In the genomic region with DNA sequence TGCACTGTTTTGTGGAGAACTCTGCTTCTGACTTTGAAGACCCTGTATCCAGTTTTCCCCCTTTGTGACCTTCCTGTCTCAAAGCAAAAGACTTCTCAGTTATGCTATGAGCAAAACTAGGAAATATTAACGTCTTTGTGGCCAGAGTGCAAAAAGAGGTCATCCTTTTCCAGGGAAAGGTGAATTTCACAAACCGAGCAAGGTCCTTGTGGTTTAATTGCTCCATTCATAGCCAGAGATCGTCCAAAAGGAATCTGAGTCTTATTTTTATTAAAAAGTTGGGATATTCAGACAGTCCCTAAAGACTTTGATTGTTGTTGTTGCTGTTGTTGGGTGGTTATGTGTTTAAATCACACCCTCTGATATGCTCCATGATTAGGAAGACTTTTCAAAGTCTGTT, we compare ENCODE assay signal across 15 cellular contexts.
DNase-seq lines count a peak whose midpoint lies in the region; ATAC-seq, FAIRE-seq and TF ChIP-seq lines count a peak whose summit lies in the region.
"Had no signal": no experiment of that assay in that cellular context is flagged by ENCODE, and none has a peak within 500 bp of the region (broad histone marks: within the 10 kb centered on the region; RNA-seq: fewer than 3 reads in every experiment).

No MANE protein-coding gene starts in this region.

- H3K36me3 Mint-ChIP-seq in astrocyte (ENCODE audit: low read depth, unreplicated experiment): no peaks in the 10 kb centered on the region
- 0 out of 2 replicates have a peak, but pooled peaks cover 3% of the 10 kb centered on the region for H3K36me3 Mint-ChIP-seq in HFFc6 (ENCODE audit: low read depth)
- H3K36me3 Mint-ChIP-seq in CD8-positive, alpha-beta memory T cell: no peaks in the 10 kb centered on the region
- H3K36me3 Mint-ChIP-seq: CD4-positive, CD25-positive, alpha-beta regulatory T cell had no signal

- no peak overlapping the region for H2AFZ ChIP-seq in IMR-90 (replicated peaks; ENCODE audit: low read length, poor library complexity)
- H2AFZ ChIP-seq in astrocyte (ENCODE audit: low read depth, low read length): no peak overlapping the region

- DNase-seq in IMR-90: peak; percentile 7
- DNase-seq in astrocyte (ENCODE audit: low read depth): peak; percentile 31
- DNase-seq in glomerular visceral epithelial cell (ENCODE audit: extremely low spot score): peak; percentile 18
- no peak for DNase-seq in sciatic nerve (ENCODE audit: low spot score)
- DNase-seq in HFFc6: no peak
- DNase-seq in amygdala (lab: John Stamatoyannopoulos, UW): no peak
- DNase-seq in CD8-positive, alpha-beta memory T cell: no peak
- DNase-seq: BE2C; C1 segment of cervical spinal cord; Caco-2; CD4-positive, CD25-positive, alpha-beta regulatory T cell; H9 had no signal

- POLR2A ChIA-PET in IMR-90 (lab: Charles Lee; ENCODE audit: unreplicated experiment): no interaction called here
- POLR2A ChIA-PET in CD8-positive, alpha-beta memory T cell (lab: Charles Lee): no interaction called here

- H3K27me3 ChIP-seq in IMR-90 (ENCODE audit: control insufficient read depth, insufficient read depth, low read length) (peaks cover 3% of the 10 kb centered on the region; the same call in 1 of the 2 replicates), astrocyte (ENCODE audit: insufficient read depth, low read length) (no peaks in the 10 kb centered on the region)
- H3K27me3 ChIP-seq in CD8-positive, alpha-beta memory T cell (ENCODE audit: insufficient read depth, low read length, poor library complexity, severe bottlenecking): no peaks in the 10 kb centered on the region
- H3K27me3 ChIP-seq: BE2C had no signal

- dilution Hi-C loops in IMR-90 (cut with HindIII; ENCODE audit: low sequenced_read_pairs, unreplicated experiment): no loop called here

- H3K9me3 Mint-ChIP-seq in astrocyte (ENCODE audit: unreplicated experiment) (no peaks in the 10 kb centered on the region), HFFc6 (no peaks in the 10 kb centered on the region)
- H3K9me3 Mint-ChIP-seq in CD8-positive, alpha-beta memory T cell: peaks cover 0 to 2% (median 0%) of the 10 kb centered on the region in 5 donors
- H3K9me3 Mint-ChIP-seq: H9 had no signal

- no peak for TF ChIP-seq RAD21 in IMR-90 (IDR thresholded peaks at IDR 0.05; ENCODE audit: low read length)

- no CpG with 5 or more reads among the region's 3 CpGs for WGBS in IMR-90 (ENCODE audit: extremely low coverage in 2 of 2, insufficient read length in 1 of 2), 2 experiments

- no peak overlapping the region for H4K91ac ChIP-seq in IMR-90 (ENCODE audit: insufficient read depth, low read depth, low read length)

- H3K23ac ChIP-seq in IMR-90 (ENCODE audit: low read depth, low read length): no peak overlapping the region

- H2BK20ac ChIP-seq in IMR-90 (ENCODE audit: low read depth, low read length): no peak overlapping the region

- in situ Hi-C loops in IMR-90 (cut with MboI; ENCODE audit: low sequenced_read_pairs): no loop called here

- no peak overlapping the region for H2AK5ac ChIP-seq in IMR-90 (ENCODE audit: low read depth, low read length)

- no peak overlapping the region for H2BK120ac ChIP-seq in IMR-90 (ENCODE audit: low read depth, low read length)

- H3K79me2 ChIP-seq in astrocyte (ENCODE audit: insufficient read depth, low read length): no peaks in the 10 kb centered on the region

- no peaks in the 10 kb centered on the region; the same call in 1 of the 2 replicates for H3K4me1 ChIP-seq in IMR-90 (ENCODE audit: control insufficient read depth, insufficient read depth, low read length)
- no peaks in the 10 kb centered on the region for H3K4me1 ChIP-seq in astrocyte (ENCODE audit: insufficient read depth, low read length)
- H3K4me1 ChIP-seq in CD8-positive, alpha-beta memory T cell (ENCODE audit: insufficient read depth, low read length): no peaks in the 10 kb centered on the region
- H3K4me1 ChIP-seq: Caco-2 had no signal

- intact Hi-C loops in IMR-90 (cut with micrococcal nuclease): no loop called here
- intact Hi-C loops in sciatic nerve (cut with DNase I): no loop called here

- no peak overlapping the region for H2BK15ac ChIP-seq in IMR-90 (ENCODE audit: low read depth, low read length)

- H3K9ac ChIP-seq in IMR-90 (ENCODE audit: low read depth, low read length) (no peak overlapping the region), astrocyte (ENCODE audit: low read length) (no peak overlapping the region)

- H3K18ac ChIP-seq in IMR-90 (ENCODE audit: low read depth, low read length): no peak overlapping the region

- H3K27me3 Mint-ChIP-seq in astrocyte (ENCODE audit: low read depth, unreplicated experiment) (no peaks in the 10 kb centered on the region), HFFc6 (ENCODE audit: insufficient read depth) (peaks cover 7% of the 10 kb centered on the region; the same call in 1 of the 2 replicates)
- peaks cover 0 to 7% of the 10 kb centered on the region in 2 donors for H3K27me3 Mint-ChIP-seq in CD8-positive, alpha-beta memory T cell
- H3K27me3 Mint-ChIP-seq: CD4-positive, CD25-positive, alpha-beta regulatory T cell had no signal

- H4K20me1 ChIP-seq in IMR-90 (ENCODE audit: insufficient read depth, low read length) (no peaks in the 10 kb centered on the region), astrocyte (ENCODE audit: insufficient read depth, low read length) (no peaks in the 10 kb centered on the region)

- H3K4me2 ChIP-seq in IMR-90 (ENCODE audit: low read depth, low read length): no peak overlapping the region
- H3K4me2 ChIP-seq in astrocyte (ENCODE audit: low read length): no peak overlapping the region

- H2BK5ac ChIP-seq in IMR-90 (ENCODE audit: low read depth, low read length, poor library complexity, severe bottlenecking): no peak overlapping the region

- H3K79me1 ChIP-seq in IMR-90 (ENCODE audit: low read depth in 1 of 2, low read length in 2 of 2): no peaks in the 10 kb centered on the region

- H4K8ac ChIP-seq in IMR-90 (ENCODE audit: low read depth in 2 of 2, low read length in 2 of 2): no peak overlapping the region

- ATAC-seq in IMR-90 (ENCODE audit: low read depth) (no peak), sciatic nerve (peak; percentile 55)

- no peaks in the 10 kb centered on the region for H3K9me1 ChIP-seq in IMR-90 (ENCODE audit: insufficient read depth, low read length)

- no peak overlapping the region for H4K5ac ChIP-seq in IMR-90 (ENCODE audit: low read depth, low read length)

- H3K27ac ChIP-seq in IMR-90 (ENCODE audit: insufficient read depth, low read length) (no peak overlapping the region), astrocyte (ENCODE audit: low read depth, low read length) (no peak overlapping the region)
- no peak overlapping the region for H3K27ac ChIP-seq in CD8-positive, alpha-beta memory T cell (ENCODE audit: low read depth, low read length)

- no peak overlapping the region for H3K4me3 Mint-ChIP-seq in astrocyte (ENCODE audit: unreplicated experiment)
- H3K4me3 Mint-ChIP-seq in HFFc6: no peak overlapping the region
- H3K4me3 Mint-ChIP-seq in CD8-positive, alpha-beta memory T cell: no peak overlapping the region
- H3K4me3 Mint-ChIP-seq: CD4-positive, CD25-positive, alpha-beta regulatory T cell; H9 had no signal

- H3K4me1 Mint-ChIP-seq in astrocyte (ENCODE audit: low read depth, unreplicated experiment) (peaks cover 15% of the 10 kb centered on the region), HFFc6 (ENCODE audit: low read depth) (no peaks in the 10 kb centered on the region)
- peaks cover 9 to 20% (median 20%) of the 10 kb centered on the region in 3 donors for H3K4me1 Mint-ChIP-seq in CD8-positive, alpha-beta memory T cell
- H3K4me1 Mint-ChIP-seq: H9 had no signal

- H3K4ac ChIP-seq in IMR-90 (ENCODE audit: low read depth, low read length): no peak overlapping the region

- H3K9me3 ChIP-seq in IMR-90 (ENCODE audit: control insufficient read depth, insufficient read depth, low read length) (no peaks in the 10 kb centered on the region), astrocyte (ENCODE audit: insufficient read depth, low read depth, low read length) (no peaks in the 10 kb centered on the region)
- no peaks in the 10 kb centered on the region for H3K9me3 ChIP-seq in CD8-positive, alpha-beta memory T cell (ENCODE audit: low read length)
- H3K9me3 ChIP-seq: BE2C, Caco-2 had no signal

- H3K36me3 ChIP-seq in IMR-90 (ENCODE audit: control insufficient read depth, insufficient read depth, low read length): no peaks in the 10 kb centered on the region
- no peaks in the 10 kb centered on the region for H3K36me3 ChIP-seq in astrocyte (ENCODE audit: insufficient read depth, low read length)
- H3K36me3 ChIP-seq in CD8-positive, alpha-beta memory T cell (ENCODE audit: insufficient read depth, low read length): no peaks in the 10 kb centered on the region
- H3K36me3 ChIP-seq: BE2C had no signal

- no peak for TF ChIP-seq POLR2A in IMR-90 (IDR thresholded peaks at IDR 0.05; ENCODE audit: low read depth, low read length)

- CTCF ChIA-PET in IMR-90 (lab: Yijun Ruan, JAX): no interaction called here
- CTCF ChIA-PET in CD8-positive, alpha-beta memory T cell (lab: Charles Lee): no interaction called here

- no peak overlapping the region for H3K56ac ChIP-seq in IMR-90 (ENCODE audit: extremely low read depth, insufficient read depth, low read length)

- H2AK9ac ChIP-seq in IMR-90 (replicated peaks; ENCODE audit: low read depth, low read length, poor library complexity): no peak overlapping the region

- no peak overlapping the region for H3K14ac ChIP-seq in IMR-90 (replicated peaks; ENCODE audit: low read depth, low read length)

- FAIRE-seq in astrocyte (lab: Jason Lieb, UNC): no peak
- FAIRE-seq: D721Med, G401.6, H1 had no signal

- H3K4me3 ChIP-seq in IMR-90 (ENCODE audit: insufficient read depth, low read depth, low read length) (no peak overlapping the region), astrocyte (ENCODE audit: insufficient read depth, low read depth, low read length) (no peak overlapping the region)
- no peak overlapping the region for H3K4me3 ChIP-seq in CD8-positive, alpha-beta memory T cell (ENCODE audit: low read length)

- H3K27ac Mint-ChIP-seq in astrocyte (ENCODE audit: unreplicated experiment) (no peak overlapping the region), HFFc6 (no peak overlapping the region)
- no peak overlapping the region for H3K27ac Mint-ChIP-seq in CD8-positive, alpha-beta memory T cell
- H3K27ac Mint-ChIP-seq: CD4-positive, CD25-positive, alpha-beta regulatory T cell; H9 had no signal

- TF ChIP-seq CTCF in IMR-90 (conservative IDR thresholded peaks at IDR 0.05; ENCODE audit: low read depth, low read length): no peak
- TF ChIP-seq CTCF in astrocyte (IDR thresholded peaks at IDR 0.05; ENCODE audit: insufficient read depth, low read depth, low read length): no peak
- TF ChIP-seq CTCF in HFFc6 (IDR thresholded peaks at IDR 0.05): no peak

- no TSS peak for BruUV-seq in IMR-90 (replicated peaks; lab: Mats Ljungman, UMichigan)

TF ChIP-seq in IMR-90, 13 proteins besides CTCF, POLR2A, EP300 and RAD21 (continues in another document):
- no peak for TF ChIP-seq MAZ (IDR thresholded peaks at IDR 0.05; ENCODE audit: borderline replicate concordance, low read depth, low read length)
- no peak for TF ChIP-seq CEBPB (IDR thresholded peaks at IDR 0.05; ENCODE audit: low read depth, low read length)

Comparison
In these comparisons a context has a peak if more than half of its experiments do, and no peak if none do; other contexts are left out.
1. DNase-seq: peak in IMR-90 (single experiment), astrocyte (single experiment) and glomerular visceral epithelial cell (single experiment); none in sciatic nerve (single experiment), HFFc6 (single experiment), amygdala (0 of 56) and CD8-positive, alpha-beta memory T cell (0 of 5).